Comparison of ENCODE assay signal across 24 cellular contexts in the genomic region with DNA sequence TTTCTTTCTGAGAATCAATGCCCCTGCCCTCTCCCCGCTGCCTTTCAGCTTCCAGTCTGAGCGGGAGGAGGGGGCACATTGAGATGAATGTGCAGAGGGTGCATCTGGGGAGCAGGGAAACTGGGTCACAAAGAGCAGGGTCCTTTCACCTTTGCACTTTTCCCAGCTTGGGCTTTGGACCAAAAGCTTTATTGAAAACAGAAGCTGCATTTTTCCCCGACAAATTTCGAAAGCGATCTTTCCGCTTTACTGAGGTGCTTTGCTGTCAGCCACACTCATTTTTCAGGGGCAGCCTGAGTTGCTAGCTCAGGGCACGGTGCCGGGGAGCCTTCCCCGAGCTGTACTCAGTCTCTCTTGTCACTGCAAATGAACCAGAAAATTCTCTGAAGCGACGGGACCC.
DNase-seq lines count a peak whose midpoint lies in the region; FAIRE-seq and TF ChIP-seq lines count a peak whose summit lies in the region.
"Had no signal": no experiment of that assay in that cellular context is flagged by ENCODE, and none has a peak within 500 bp of the region (broad histone marks: within the 10 kb centered on the region; RNA-seq: fewer than 3 reads in every experiment).

No MANE protein-coding gene starts in this region.

- H3K27ac Mint-ChIP-seq in astrocyte (ENCODE audit: unreplicated experiment) (no peak overlapping the region), neural progenitor cell (peak overlapping the region; percentile 70)
- H3K27ac Mint-ChIP-seq: activated naive CD8-positive, alpha-beta T cell treated with anti-CD3 and anti-CD28 coated beads for 36 hours; activated T-cell treated with anti-CD3 and anti-CD28 coated beads, Interleukin-2, amount 50 U/mL, for 72 hours; natural killer cell; T-helper 17 cell had no signal

- H3K4me1 Mint-ChIP-seq in astrocyte (ENCODE audit: low read depth, unreplicated experiment) (no peaks in the 10 kb centered on the region), neural progenitor cell (peaks cover 30% of the 10 kb centered on the region)
- H3K4me1 Mint-ChIP-seq: activated naive CD8-positive, alpha-beta T cell treated with anti-CD3 and anti-CD28 coated beads for 36 hours; natural killer cell; T-helper 17 cell had no signal

- H3K79me2 ChIP-seq in astrocyte (ENCODE audit: insufficient read depth, low read length) (no peaks in the 10 kb centered on the region), neural progenitor cell (ENCODE audit: low read depth) (no peaks in the 10 kb centered on the region)

- no peak for FAIRE-seq in astrocyte (lab: Jason Lieb, UNC)
- no peak for FAIRE-seq in urothelium cell line (lab: Jason Lieb, UNC)

- H2AFZ ChIP-seq in astrocyte (ENCODE audit: low read depth, low read length) (peak overlapping the region; percentile 70), neural progenitor cell (replicated peaks) (peak overlapping the region; percentile 66)

- no peaks in the 10 kb centered on the region for H4K20me1 ChIP-seq in astrocyte (ENCODE audit: insufficient read depth, low read length)
- no peaks in the 10 kb centered on the region for H4K20me1 ChIP-seq in neural progenitor cell (ENCODE audit: low read depth)

- DNase-seq in AG09309 (ENCODE audit: low read depth) (no peak), astrocyte (ENCODE audit: low read depth) (peak; percentile 18), fibroblast of peridontal ligament (ENCODE audit: extremely low read depth) (peak; percentile 10), neural progenitor cell (ENCODE audit: low spot score) (peak; percentile 31), MG63 (no peak), urothelium cell line (ENCODE audit: low spot score) (no peak), A172 (ENCODE audit: low spot score) (no peak), ascending aorta (ENCODE audit: low spot score in 2 of 2) (no peak)
- DNase-seq: activated CD8-positive, alpha-beta memory T cell treated with anti-CD3 and anti-CD28 coated beads for 24 hours; activated naive CD8-positive, alpha-beta T cell treated with anti-CD3 and anti-CD28 coated beads for 36 hours; activated T-cell treated with anti-CD3 and anti-CD28 coated beads, Interleukin-2, amount 50 U/mL, for 72 hours; effector CD8-positive, alpha-beta T cell; HCEC 1CT; islet precursor cell; KBM-7; mammary epithelial cell; natural killer cell; NCI-H1048; NCI-H2081 treated with DMSO at 0.1 percent for 48 hours; SHP77; stimulated activated CD4-positive, alpha-beta T cell treated with anti-CD3 and anti-CD28 coated beads, Interleukin-15, amount 100 ng/mL, for 24 hours; stimulated activated naive CD4-positive, alpha-beta T cell; T-helper 17 cell; upper lobe of left lung had no signal

- H3K4me3 Mint-ChIP-seq in astrocyte (ENCODE audit: unreplicated experiment), result no peak overlapping the region
- H3K4me3 Mint-ChIP-seq in neural progenitor cell, result peak overlapping the region; percentile 64
- H3K4me3 Mint-ChIP-seq: activated naive CD8-positive, alpha-beta T cell treated with anti-CD3 and anti-CD28 coated beads for 36 hours; activated T-cell treated with anti-CD3 and anti-CD28 coated beads, Interleukin-2, amount 50 U/mL, for 72 hours; natural killer cell; T-helper 17 cell had no signal

- peaks cover 14% of the 10 kb centered on the region for H3K27me3 Mint-ChIP-seq in astrocyte (ENCODE audit: low read depth, unreplicated experiment)
- H3K27me3 Mint-ChIP-seq in neural progenitor cell (ENCODE audit: insufficient read depth, low read depth), result peaks cover 5% of the 10 kb centered on the region
- H3K27me3 Mint-ChIP-seq: activated naive CD8-positive, alpha-beta T cell treated with anti-CD3 and anti-CD28 coated beads for 36 hours had no signal

- H3K4me3 ChIP-seq in AG09309 (ENCODE audit: control insufficient read depth, low read depth, low read length), result peak overlapping the region; percentile 5
- H3K4me3 ChIP-seq in astrocyte (ENCODE audit: insufficient read depth, low read depth, low read length), result peak overlapping the region; percentile 43
- H3K4me3 ChIP-seq in neural progenitor cell, result no peak overlapping the region
- H3K4me3 ChIP-seq in MG63, result no peak overlapping the region
- no peak overlapping the region for H3K4me3 ChIP-seq in ascending aorta
- H3K4me3 ChIP-seq: upper lobe of left lung had no signal

- H3K36me3 Mint-ChIP-seq in astrocyte (ENCODE audit: low read depth, unreplicated experiment), result no peaks in the 10 kb centered on the region
- no peaks in the 10 kb centered on the region for H3K36me3 Mint-ChIP-seq in neural progenitor cell
- H3K36me3 Mint-ChIP-seq: activated naive CD8-positive, alpha-beta T cell treated with anti-CD3 and anti-CD28 coated beads for 36 hours; natural killer cell had no signal

- H3K9me3 Mint-ChIP-seq in astrocyte (ENCODE audit: unreplicated experiment) (no peaks in the 10 kb centered on the region), neural progenitor cell (no peaks in the 10 kb centered on the region)
- H3K9me3 Mint-ChIP-seq: activated naive CD8-positive, alpha-beta T cell treated with anti-CD3 and anti-CD28 coated beads for 36 hours; activated T-cell treated with anti-CD3 and anti-CD28 coated beads, Interleukin-2, amount 50 U/mL, for 72 hours; natural killer cell had no signal

- intact Hi-C loops in ascending aorta (cut with DNase I), result no loop called here

- no peak overlapping the region for H3K27ac ChIP-seq in astrocyte (ENCODE audit: low read depth, low read length)
- peak overlapping the region; percentile 34 for H3K27ac ChIP-seq in neural progenitor cell
- H3K27ac ChIP-seq in ascending aorta, result no peak overlapping the region
- H3K27ac ChIP-seq: upper lobe of left lung had no signal

- no peaks in the 10 kb centered on the region for H3F3A ChIP-seq in neural progenitor cell (ENCODE audit: low read depth)

- H3K36me3 ChIP-seq in astrocyte (ENCODE audit: insufficient read depth, low read length) (no peaks in the 10 kb centered on the region), neural progenitor cell (no peaks in the 10 kb centered on the region), MG63 (no peaks in the 10 kb centered on the region), ascending aorta (no peaks in the 10 kb centered on the region)
- H3K36me3 ChIP-seq: upper lobe of left lung had no signal

- H3K4me1 ChIP-seq in astrocyte (ENCODE audit: insufficient read depth, low read length) (no peaks in the 10 kb centered on the region), neural progenitor cell (peaks cover 13% of the 10 kb centered on the region), ascending aorta (no peaks in the 10 kb centered on the region)
- H3K4me1 ChIP-seq: upper lobe of left lung had no signal

- H3K9ac ChIP-seq in astrocyte (ENCODE audit: low read length), result peak overlapping the region; percentile 39
- no peak overlapping the region for H3K9ac ChIP-seq in neural progenitor cell

- H3K4me2 ChIP-seq in astrocyte (ENCODE audit: low read length), result peak overlapping the region; percentile 85
- peak overlapping the region; percentile 36 for H3K4me2 ChIP-seq in neural progenitor cell

- H3K9me3 ChIP-seq in astrocyte (ENCODE audit: insufficient read depth, low read depth, low read length) (no peaks in the 10 kb centered on the region), neural progenitor cell (ENCODE audit: low read depth) (no peaks in the 10 kb centered on the region), MG63 (no peaks in the 10 kb centered on the region), ascending aorta (no peaks in the 10 kb centered on the region)
- H3K9me3 ChIP-seq: upper lobe of left lung had no signal

- H3K27me3 ChIP-seq in astrocyte (ENCODE audit: insufficient read depth, low read length) (no peaks in the 10 kb centered on the region), neural progenitor cell (no peaks in the 10 kb centered on the region), MG63 (no peaks in the 10 kb centered on the region), ascending aorta (no peaks in the 10 kb centered on the region)
- H3K27me3 ChIP-seq: upper lobe of left lung had no signal

- TF ChIP-seq CTCF in AG09309 (IDR thresholded peaks at IDR 0.05; ENCODE audit: control insufficient read depth, insufficient read depth, low read depth, low read length, missing control alignments) (no peak), astrocyte (IDR thresholded peaks at IDR 0.05; ENCODE audit: insufficient read depth, low read depth, low read length) (no peak), neural progenitor cell (IDR thresholded peaks at IDR 0.05) (no peak), ascending aorta (IDR thresholded peaks at IDR 0.05) (no peak)

Comparison
In these comparisons a context has a peak if more than half of its experiments do, and no peak if none do; other contexts are left out.
1. DNase-seq: peak in astrocyte (single experiment), fibroblast of peridontal ligament (single experiment) and neural progenitor cell (single experiment); none in AG09309 (single experiment), MG63 (single experiment), urothelium cell line (single experiment), A172 (single experiment) and ascending aorta (0 of 2).
2. H3K4me3 ChIP-seq: peak in AG09309 (single experiment) and astrocyte (single experiment); none in neural progenitor cell (single experiment), MG63 (single experiment) and ascending aorta (0 of 2).